ENCODE assay signal across 17 cellular contexts in genomic region chr5:58412932-58413331, GRCh38. TPM values are rescaled to one million over a fixed set of nuclear protein-coding genes. Genes with fewer than 3 reads are reported as not detected.
DNase-seq lines count a peak whose midpoint lies in the region; ATAC-seq and TF ChIP-seq lines count a peak whose summit lies in the region.
"Had no signal": no experiment of that assay in that cellular context is flagged by ENCODE, and none has a peak within 500 bp of the region (broad histone marks: within the 10 kb centered on the region; RNA-seq: fewer than 3 reads in every experiment).

No MANE protein-coding gene starts in this region.

- H3K9ac ChIP-seq in mammary epithelial cell (ENCODE audit: insufficient read depth, low read length): no peak overlapping the region

- intact Hi-C loops in mammary epithelial cell (cut with micrococcal nuclease): no loop called here
- intact Hi-C loops in breast epithelium (cut with DNase I; ENCODE audit: low total_unique reads): no loop called here
- intact Hi-C loops in left colon (cut with DNase I, micrococcal nuclease): no loop called here

- dilution Hi-C loops in mammary epithelial cell (cut with HindIII; ENCODE audit: low sequenced_read_pairs): no loop called here

- H3K4me3 ChIP-seq in mammary epithelial cell (replicated peaks in 1 of 3; ENCODE audit: insufficient read depth in 1 of 3, low read depth in 2 of 3, low read length in 3 of 3) (no peak overlapping the region), breast epithelium (no peak overlapping the region)

- CTCF ChIA-PET in mammary epithelial cell (lab: Charles Lee; ENCODE audit: low non-redundant PET): interaction anchor here (0.7 kb wide), 1 partner anchor 257 kb away, joined by 5 read pairs; no protein-coding TSS in a partner anchor

- H2AFZ ChIP-seq in mammary epithelial cell (ENCODE audit: low read depth, low read length): no peak overlapping the region

- H3K4me1 ChIP-seq in mammary epithelial cell (ENCODE audit: insufficient read depth, low read length) (peaks cover 38% of the 10 kb centered on the region), breast epithelium (no peaks in the 10 kb centered on the region)

- WGBS in mammary epithelial cell (ENCODE audit: low coverage, missing lambda C conversion rate): 58% methylated on average over 1 of the region's 1 CpG

- in situ Hi-C loops in mammary epithelial cell (cut with MboI; ENCODE audit: low sequenced_read_pairs in 2 of 2): no loop called here

- BruUV-seq in mammary epithelial cell (replicated peaks; lab: Mats Ljungman, UMichigan): no TSS peak

- DNase-seq in mammary epithelial cell: peak; percentile 9
- no peak for DNase-seq in breast epithelium (ENCODE audit: low spot score in 2 of 2)
- DNase-seq in NCI-H69 (lab: John Stamatoyannopoulos, UW): peak; percentile 47
- DNase-seq in foreskin melanocyte: peak; percentile 39
- DNase-seq in kidney glomerular epithelial cell (lab: John Stamatoyannopoulos, UW): no peak
- no peak for DNase-seq in left colon
- no peak for DNase-seq in NCI-H446 (lab: John Stamatoyannopoulos, UW)
- DNase-seq: Caco-2; CD4-positive, alpha-beta T cell; HFFc6; KG1; MV-4-11; NCI-H187 treated with DMSO at 0.1 percent for 48 hours; NCI-H2171; NCI-H526 treated with DMSO at 0.1 percent for 48 hours; SHP77 treated with DMSO at 0.1 percent for 48 hours had no signal

- H3K36me3 ChIP-seq in mammary epithelial cell (ENCODE audit: insufficient read depth, low read length) (no peaks in the 10 kb centered on the region), breast epithelium (no peaks in the 10 kb centered on the region)

- H3K9me3 ChIP-seq in mammary epithelial cell (replicated peaks; ENCODE audit: insufficient read depth, low read length) (no peaks in the 10 kb centered on the region), breast epithelium (no peaks in the 10 kb centered on the region)
- H3K9me3 ChIP-seq: Caco-2 had no signal

- H3K27ac ChIP-seq in mammary epithelial cell (ENCODE audit: insufficient read depth, low read depth, low read length): no peak overlapping the region
- no peak overlapping the region for H3K27ac ChIP-seq in breast epithelium

- no peaks in the 10 kb centered on the region for H4K20me1 ChIP-seq in mammary epithelial cell (ENCODE audit: insufficient read depth, low read length)

- no peaks in the 10 kb centered on the region for H3K27me3 ChIP-seq in mammary epithelial cell (ENCODE audit: insufficient read depth, low read length)
- H3K27me3 ChIP-seq in breast epithelium: no peaks in the 10 kb centered on the region

- no peak for TF ChIP-seq POLR2A in breast epithelium (IDR thresholded peaks at IDR 0.05)

- TF ChIP-seq CTCF in mammary epithelial cell (conservative IDR thresholded peaks at IDR 0.05 in 1 of 2, IDR thresholded peaks at IDR 0.05 in 1 of 2; ENCODE audit: extremely low read depth in 1 of 2, insufficient read depth in 1 of 2, low read depth in 1 of 2, low read length in 2 of 2) (no peak), breast epithelium (IDR thresholded peaks at IDR 0.05) (no peak)

- ATAC-seq in left colon (no peak), GM21576 (IDR thresholded peaks at IDR 0.05; ENCODE audit: unreplicated experiment) (no peak)

- H3K79me2 ChIP-seq in mammary epithelial cell (ENCODE audit: insufficient read depth, low read length): no peaks in the 10 kb centered on the region

- no peak overlapping the region for H3K4me2 ChIP-seq in mammary epithelial cell (ENCODE audit: insufficient read depth, low read depth, low read length)

RNA-seq across cellular contexts. Expression of gene PLK2, which starts 47.0 kb away (rescaled TPM):
- total RNA-seq in mammary epithelial cell (100 to 1,000 TPM; 336 to 534 TPM), breast epithelium (100 to 1,000 TPM in 2 of 3 donors, 10 to 100 TPM in 1; 29.0 to 384 (median 177) TPM), left colon (10 to 100 TPM; 13.7 to 25.8 TPM)
- 73.2 TPM for polyA plus RNA-seq in mammary epithelial cell
- polyA minus RNA-seq in mammary epithelial cell: 301 TPM

Comparison
In these comparisons a context has a peak if more than half of its experiments do, and no peak if none do; other contexts are left out.
1. DNase-seq: peak in mammary epithelial cell (single experiment), NCI-H69 (single experiment) and foreskin melanocyte (single experiment); none in breast epithelium (0 of 2), kidney glomerular epithelial cell (single experiment), left colon (0 of 2) and NCI-H446 (0 of 2).